35 cellular contexts compared by ENCODE assay signal in the genomic region with DNA sequence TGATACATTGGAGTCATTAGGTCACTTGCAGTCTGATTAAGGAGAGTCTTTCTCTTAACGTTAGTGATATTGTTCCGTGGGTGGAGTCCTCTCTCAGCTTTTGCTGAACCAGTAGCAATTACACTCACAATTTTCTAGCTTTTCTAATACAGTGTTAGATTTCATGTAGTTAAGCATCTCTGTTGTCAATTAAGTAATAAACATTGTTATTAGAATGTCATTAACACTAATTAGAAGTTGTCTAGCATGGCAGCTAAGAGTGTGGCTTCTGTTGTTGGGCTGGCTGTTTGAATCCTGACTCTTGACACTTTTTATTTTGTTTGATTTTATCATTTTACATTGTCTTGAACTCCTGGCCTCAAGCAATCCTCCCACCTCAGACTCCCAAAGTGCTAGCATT. TPM values are rescaled to one million over a fixed set of nuclear protein-coding genes. Genes with fewer than 3 reads are reported as not detected.
"Had no signal": no experiment of that assay in that cellular context is flagged by ENCODE, and none has a peak within 500 bp of the region (broad histone marks: within the 10 kb centered on the region; RNA-seq: fewer than 3 reads in every experiment).

No MANE protein-coding gene starts in this region.

- DNase-seq: Karpas-422, Kasumi-1, MG63, MM.1S, MV-4-11, NCI-H1048, NCI-H1092, NCI-H1092 treated with DMSO at 0.1 percent for 48 hours, NCI-H1105, NCI-H1105 treated with DMSO at 0.1 percent for 48 hours, NCI-H1417 treated with DMSO at 0.1 percent for 48 hours, NCI-H1436 treated with DMSO at 0.1 percent for 48 hours, NCI-H146, NCI-H1694, NCI-H1694 treated with DMSO at 0.1 percent for 48 hours, NCI-H187, NCI-H187 treated with DMSO at 0.1 percent for 48 hours, NCI-H1930, NCI-H2029, NCI-H2029 treated with DMSO at 0.1 percent for 48 hours, NCI-H2081, NCI-H2081 treated with DMSO at 0.1 percent for 48 hours, NCI-H2107, NCI-H2171, NCI-H2171 treated with DMSO at 0.1 percent for 48 hours, NCI-H2227 treated with DMSO at 0.1 percent for 48 hours, NCI-H226, NCI-H345, NCI-H446, NCI-H446 treated with DMSO at 0.1 percent for 48 hours, NCI-H510A, NCI-H510A treated with DMSO at 0.1 percent for 48 hours, NCI-H524 had no signal

- H3K4me3 ChIP-seq: MG63 had no signal

- H3K9ac ChIP-seq: KMS-11 had no signal

- H3K27ac ChIP-seq: KMS-11 had no signal

- H3K4me2 ChIP-seq: KMS-11 had no signal

- H3K36me3 ChIP-seq: MG63 had no signal

- H3K9me3 ChIP-seq: MG63 had no signal

- H3K27me3 ChIP-seq: MG63 had no signal

RNA-seq across cellular contexts. Expression of a gene that starts 33.4 kb away (rescaled TPM):
- total RNA-seq: LHCN-M2 had no signal
